Comparison of ENCODE assay signal across 11 cellular contexts in genomic region chr17:2051388-2052237, GRCh38. TPM values are rescaled to one million over a fixed set of nuclear protein-coding genes. Genes with fewer than 3 reads are reported as not detected.
DNase-seq lines count a peak whose midpoint lies in the region; ATAC-seq and TF ChIP-seq lines count a peak whose summit lies in the region.
"Had no signal": no experiment of that assay in that cellular context is flagged by ENCODE, and none has a peak within 500 bp of the region (broad histone marks: within the 10 kb centered on the region; RNA-seq: fewer than 3 reads in every experiment).

No MANE protein-coding gene starts in this region.

- peak overlapping the region; percentile 53 for H3K4me3 Mint-ChIP-seq in T-helper 1 cell treated with Interleukin-12 subunit alpha and Interleukin-12 subunit beta and Interleukin-4 antibody, amounts not matched to agents 30 μg/mL and 1 μg/mL, for 36 hours
- H3K4me3 Mint-ChIP-seq in stimulated activated memory B cell treated with anti-CD40 and anti-IgM and Interleukin-4, amounts not matched to agents 10 μg/mL and 1 μg/mL and 100 μg/mL, for 72 hours, result peak overlapping the region; percentile 8

- no peaks in the 10 kb centered on the region for H3K9me3 ChIP-seq in SK-N-MC (ENCODE audit: low read depth, low read length)
- H3K9me3 ChIP-seq in hepatocyte (ENCODE audit: low read depth), result no peaks in the 10 kb centered on the region
- H3K9me3 ChIP-seq in lower lobe of right lung, result no peaks in the 10 kb centered on the region
- H3K9me3 ChIP-seq: tibial artery had no signal

- H3K9me2 ChIP-seq in hepatocyte (replicated peaks; ENCODE audit: insufficient read depth), result no peaks in the 10 kb centered on the region

- intact Hi-C loops in lower lobe of right lung (cut with DNase I), result no loop called here

- H3K36me3 Mint-ChIP-seq in T-helper 1 cell treated with Interleukin-12 subunit alpha and Interleukin-12 subunit beta and Interleukin-4 antibody, amounts not matched to agents 30 μg/mL and 1 μg/mL, for 36 hours (ENCODE audit: low read depth), result no peaks in the 10 kb centered on the region
- H3K36me3 Mint-ChIP-seq in stimulated activated memory B cell treated with anti-CD40 and anti-IgM and Interleukin-4, amounts not matched to agents 10 μg/mL and 1 μg/mL and 100 μg/mL, for 72 hours, result no peaks in the 10 kb centered on the region

- peaks cover 4% of the 10 kb centered on the region for H3K79me2 ChIP-seq in hepatocyte

- peaks cover 26% of the 10 kb centered on the region for H3K4me1 Mint-ChIP-seq in T-helper 1 cell treated with Interleukin-12 subunit alpha and Interleukin-12 subunit beta and Interleukin-4 antibody, amounts not matched to agents 30 μg/mL and 1 μg/mL, for 36 hours (ENCODE audit: low read depth)
- peaks cover 42% of the 10 kb centered on the region for H3K4me1 Mint-ChIP-seq in stimulated activated memory B cell treated with anti-CD40 and anti-IgM and Interleukin-4, amounts not matched to agents 10 μg/mL and 1 μg/mL and 100 μg/mL, for 72 hours

- DNase-seq in T-helper 1 cell (no peak), SK-N-MC (ENCODE audit: low read depth, low spot score) (no peak), hepatocyte (ENCODE audit: low spot score) (no peak), lower lobe of right lung (no peak)
- DNase-seq: effector CD4-positive, alpha-beta T cell; tibial artery had no signal

- H3K27me3 ChIP-seq in hepatocyte (peaks cover 39% of the 10 kb centered on the region), lower lobe of right lung (ENCODE audit: low read depth) (peaks cover 31% of the 10 kb centered on the region)

- peaks cover 13% of the 10 kb centered on the region for H3K27me3 Mint-ChIP-seq in T-helper 1 cell treated with Interleukin-12 subunit alpha and Interleukin-12 subunit beta and Interleukin-4 antibody, amounts not matched to agents 30 μg/mL and 1 μg/mL, for 36 hours (ENCODE audit: low read depth)
- peaks cover 31% of the 10 kb centered on the region for H3K27me3 Mint-ChIP-seq in stimulated activated memory B cell treated with anti-CD40 and anti-IgM and Interleukin-4, amounts not matched to agents 10 μg/mL and 1 μg/mL and 100 μg/mL, for 72 hours

- peak overlapping the region; percentile 74 for H3K4me3 ChIP-seq in SK-N-MC
- no peak overlapping the region for H3K4me3 ChIP-seq in hepatocyte
- H3K4me3 ChIP-seq in lower lobe of right lung, result no peak overlapping the region

- peaks cover 4% of the 10 kb centered on the region for H4K20me1 ChIP-seq in hepatocyte (ENCODE audit: insufficient read depth, poor library complexity, severe bottlenecking)

- no peaks in the 10 kb centered on the region for H3K9me3 Mint-ChIP-seq in T-helper 1 cell treated with Interleukin-12 subunit alpha and Interleukin-12 subunit beta and Interleukin-4 antibody, amounts not matched to agents 30 μg/mL and 1 μg/mL, for 36 hours
- H3K9me3 Mint-ChIP-seq in stimulated activated memory B cell treated with anti-CD40 and anti-IgM and Interleukin-4, amounts not matched to agents 10 μg/mL and 1 μg/mL and 100 μg/mL, for 72 hours, result no peaks in the 10 kb centered on the region

- H3K27ac ChIP-seq in SK-N-MC, result no peak overlapping the region
- H3K27ac ChIP-seq in hepatocyte, result no peak overlapping the region
- H3K27ac ChIP-seq in lower lobe of right lung, result no peak overlapping the region
- H3K27ac ChIP-seq: RWPE1, tibial artery had no signal

- no peak for ATAC-seq in stimulated activated memory B cell treated with anti-CD40 and anti-IgM and Interleukin-4, amounts not matched to agents 10 μg/mL and 1 μg/mL and 100 μg/mL, for 72 hours
- ATAC-seq in HG03108 (IDR thresholded peaks at IDR 0.05; ENCODE audit: unreplicated experiment), result no peak
- no peak for ATAC-seq in GM21528 (IDR thresholded peaks at IDR 0.05; ENCODE audit: low FRiP score, unreplicated experiment)
- ATAC-seq in lower lobe of right lung, result no peak

- TF ChIP-seq CTCF in hepatocyte (IDR thresholded peaks at IDR 0.05; ENCODE audit: poor library complexity) (no peak), lower lobe of right lung (IDR thresholded peaks at IDR 0.05) (no peak)

- H3K27ac Mint-ChIP-seq in T-helper 1 cell treated with Interleukin-12 subunit alpha and Interleukin-12 subunit beta and Interleukin-4 antibody, amounts not matched to agents 30 μg/mL and 1 μg/mL, for 36 hours, result peak overlapping the region; percentile 63
- H3K27ac Mint-ChIP-seq in stimulated activated memory B cell treated with anti-CD40 and anti-IgM and Interleukin-4, amounts not matched to agents 10 μg/mL and 1 μg/mL and 100 μg/mL, for 72 hours, result no peak overlapping the region

- peaks cover 42% of the 10 kb centered on the region for H3K4me1 ChIP-seq in hepatocyte (ENCODE audit: insufficient read depth)
- peaks cover 49% of the 10 kb centered on the region for H3K4me1 ChIP-seq in lower lobe of right lung

- H3K36me3 ChIP-seq in SK-N-MC (ENCODE audit: insufficient read depth, low read length) (no peaks in the 10 kb centered on the region), hepatocyte (replicated peaks; ENCODE audit: insufficient read depth, low read depth) (no peaks in the 10 kb centered on the region), lower lobe of right lung (no peaks in the 10 kb centered on the region)
- H3K36me3 ChIP-seq: tibial artery had no signal

- H2AFZ ChIP-seq in hepatocyte, result no peak overlapping the region

- peak overlapping the region; percentile 92 for H3K4me2 ChIP-seq in hepatocyte

- 62% methylated on average over 16 of the region's 45 CpGs for WGBS in hepatocyte (ENCODE audit: low lambda C conversion rate, missing lambda C conversion rate)

- no peak overlapping the region for H3K9ac ChIP-seq in SK-N-MC (ENCODE audit: insufficient read length)

RNA-seq across cellular contexts. Expression of gene HIC1, which starts 3.3 kb away (rescaled TPM):
- total RNA-seq in hepatocyte, result 8.8 and 9.4 TPM in 2 replicates
- 8.2 and 10.2 TPM in 2 replicates for polyA plus RNA-seq in hepatocyte
- total RNA-seq in lower lobe of right lung, result 20.6 TPM

RNA-seq across cellular contexts. Expression of gene OVCA2, which starts 9.8 kb away (rescaled TPM):
- total RNA-seq in hepatocyte (49.2 and 56.4 TPM in 2 replicates), lower lobe of right lung (20.3 TPM)
- polyA plus RNA-seq in hepatocyte, result 72.5 and 72.7 TPM in 2 replicates

RNA-seq across cellular contexts. Expression of gene DPH1, which starts 21.7 kb away (rescaled TPM):
- total RNA-seq in hepatocyte, result 26.2 and 27.8 TPM in 2 replicates
- polyA plus RNA-seq in hepatocyte, result 45.2 and 49.0 TPM in 2 replicates
- 38.0 TPM for total RNA-seq in lower lobe of right lung

RNA-seq across cellular contexts. Expression of gene RTN4RL1, which starts 26.5 kb away (rescaled TPM):
- total RNA-seq in hepatocyte, result 0.48 and 1.4 TPM in 2 replicates
- 0.53 and 0.97 TPM in 2 replicates for polyA plus RNA-seq in hepatocyte
- 5.8 TPM for total RNA-seq in lower lobe of right lung
